Comparison of ENCODE assay signal across 17 cellular contexts in the genomic region with DNA sequence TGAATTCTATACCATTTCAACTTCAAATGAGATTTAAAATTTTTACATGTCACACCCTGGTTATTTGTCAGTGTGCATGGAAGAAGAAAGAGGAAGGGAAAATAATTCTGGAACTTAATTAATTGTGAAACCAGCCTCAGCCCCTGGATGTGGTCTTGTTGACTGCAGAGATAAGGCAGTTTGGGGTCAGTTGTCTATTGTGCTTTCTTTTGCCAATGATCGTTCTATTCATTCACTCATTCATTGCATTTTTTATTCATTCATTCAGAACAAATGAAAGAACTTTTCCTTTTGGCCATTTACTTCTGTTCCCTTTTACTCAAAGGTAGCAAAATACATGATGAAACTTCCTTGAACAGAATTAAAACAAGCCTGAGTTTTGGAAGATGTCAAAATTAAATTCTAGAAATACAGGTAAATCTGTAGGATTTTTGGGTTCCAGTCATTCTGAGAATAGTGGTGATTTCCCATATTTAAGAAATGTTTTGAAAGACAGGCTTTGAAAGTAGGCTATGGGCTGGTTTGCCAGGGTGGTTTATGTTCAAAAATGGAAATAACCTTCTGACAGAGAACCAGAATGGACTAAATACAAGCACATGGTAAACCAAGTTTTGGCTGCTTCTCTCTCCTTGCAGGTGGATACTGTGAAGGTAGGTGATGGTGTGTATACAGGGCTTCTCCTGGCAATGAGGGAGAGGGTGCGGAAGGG. TPM values are rescaled to one million over a fixed set of nuclear protein-coding genes. Genes with fewer than 3 reads are reported as not detected.
DNase-seq lines count a peak whose midpoint lies in the region; ATAC-seq and TF ChIP-seq lines count a peak whose summit lies in the region.
"Had no signal": no experiment of that assay in that cellular context is flagged by ENCODE, and none has a peak within 500 bp of the region (broad histone marks: within the 10 kb centered on the region; RNA-seq: fewer than 3 reads in every experiment).

No MANE protein-coding gene starts in this region.

- H3K27ac ChIP-seq in coronary artery, result peak overlapping the region; percentile 4 to 56

- TF ChIP-seq CTCF in coronary artery (IDR thresholded peaks at IDR 0.05), result no peak

- no peak overlapping the region for H3K4me3 ChIP-seq in coronary artery
- H3K4me3 ChIP-seq: body of pancreas, pancreas had no signal

- peak; percentile 69 for ATAC-seq in GM18520 (IDR thresholded peaks at IDR 0.05; ENCODE audit: unreplicated experiment)
- ATAC-seq in GM21360 (IDR thresholded peaks at IDR 0.05; ENCODE audit: unreplicated experiment), result peak; percentile 66
- ATAC-seq in HG03025 (IDR thresholded peaks at IDR 0.05; ENCODE audit: low FRiP score, unreplicated experiment), result peak; percentile 61
- ATAC-seq in left lobe of liver, result no peak
- ATAC-seq: body of pancreas, HCT116, pancreas had no signal

- DNase-seq in coronary artery (ENCODE audit: low spot score) (no peak), left lobe of liver (ENCODE audit: low spot score) (no peak), NCI-H1048 (lab: John Stamatoyannopoulos, UW) (no peak), NCI-H774 (lab: John Stamatoyannopoulos, UW) (no peak)
- no peak for DNase-seq in stimulated activated CD4-positive, alpha-beta T cell treated with anti-CD3 and anti-CD28 coated beads, Interleukin-15, amount 100 ng/mL, for 24 hours
- DNase-seq: activated CD4-positive, CD25-positive, alpha-beta regulatory T cell treated with anti-CD3 and anti-CD28 coated beads, Interleukin-2, amount 50 U/mL, for 72 hours; body of pancreas; CD4-positive, alpha-beta memory T cell; hippocampal formation; mesenchymal stem cell; NCI-H187; pancreas had no signal

RNA-seq across cellular contexts. Expression of gene PARM1, which starts 35.7 kb away (rescaled TPM):
- 0.40 TPM for total RNA-seq in left lobe of liver
- total RNA-seq: activated T-helper 1 cell treated with anti-CD3 and anti-CD28 coated beads, Interleukin-12 subunit alpha, Interleukin-12 subunit beta, Interleukin-2, Interleukin-4 antibody, amounts not matched to agents 30 ng/mL and 10 ng/mL and 1 ng/mL, durations not matched to agents 14 hours and 24 hours and 36 hours; CD4-positive, alpha-beta memory T cell had no signal
